14 cellular contexts compared by ENCODE assay signal in genomic region chr17:40526668-40527067, GRCh38. TPM values are rescaled to one million over a fixed set of nuclear protein-coding genes. Genes with fewer than 3 reads are reported as not detected.
DNase-seq lines count a peak whose midpoint lies in the region; ATAC-seq and TF ChIP-seq lines count a peak whose summit lies in the region.
"Had no signal": no experiment of that assay in that cellular context is flagged by ENCODE, and none has a peak within 500 bp of the region (broad histone marks: within the 10 kb centered on the region; RNA-seq: fewer than 3 reads in every experiment).

No MANE protein-coding gene starts in this region.

- H3K4me1 ChIP-seq in trophoblast cell (ENCODE audit: control insufficient read depth in 1 of 2, insufficient read depth in 2 of 2, low read length in 2 of 2) = peaks cover 7 to 8% of the 10 kb centered on the region in 2 experiments

- peaks cover 5% of the 10 kb centered on the region for H3K79me1 ChIP-seq in trophoblast cell (ENCODE audit: low read length)

- H3K27ac ChIP-seq in trophoblast cell (ENCODE audit: low read depth, low read length) = no peak overlapping the region

- no peak overlapping the region for H4K12ac ChIP-seq in trophoblast cell (ENCODE audit: low read depth, low read length)

- ATAC-seq in omental fat pad (ENCODE audit: low FRiP score) (no peak), GM21786 (IDR thresholded peaks at IDR 0.05; ENCODE audit: unreplicated experiment) (no peak)

- H3K4me3 ChIP-seq in AG10803 (ENCODE audit: low read length) (no peak overlapping the region), fibroblast of mammary gland (ENCODE audit: control insufficient read depth, low read depth, low read length) (no peak overlapping the region), trophoblast cell (ENCODE audit: low read depth, low read length) (no peak overlapping the region)

- H3K27me3 ChIP-seq in trophoblast cell (ENCODE audit: insufficient read depth, low read length) = no peaks in the 10 kb centered on the region

- H3K4ac ChIP-seq in trophoblast cell (ENCODE audit: low read depth, low read length) = no peak overlapping the region

- H2BK120ac ChIP-seq in trophoblast cell (ENCODE audit: insufficient read depth, low read length, poor library complexity) = no peak overlapping the region

- TF ChIP-seq CTCF in AG10803 (conservative IDR thresholded peaks at IDR 0.05; ENCODE audit: low read length) (peak; percentile 35), fibroblast of mammary gland (conservative IDR thresholded peaks at IDR 0.05; ENCODE audit: control insufficient read depth, insufficient read depth, low read depth, low read length) (no peak), omental fat pad (IDR thresholded peaks at IDR 0.05) (no peak)

- no peak overlapping the region for H2BK5ac ChIP-seq in trophoblast cell (ENCODE audit: low read depth, low read length, poor library complexity)

- no peak overlapping the region for H3K9ac ChIP-seq in trophoblast cell (ENCODE audit: low read length)

- H4K8ac ChIP-seq in trophoblast cell (ENCODE audit: low read depth, low read length) = no peak overlapping the region

- H2AK5ac ChIP-seq in trophoblast cell (ENCODE audit: low read length) = peak overlapping the region; percentile 47

- H3K18ac ChIP-seq in trophoblast cell (ENCODE audit: low read length) = no peak overlapping the region

- H3K4me2 ChIP-seq in trophoblast cell (ENCODE audit: low read length) = no peak overlapping the region

- no peak overlapping the region for H2AFZ ChIP-seq in trophoblast cell (ENCODE audit: insufficient read depth, low read length, poor library complexity)

- no peaks in the 10 kb centered on the region for H3K36me3 ChIP-seq in trophoblast cell (ENCODE audit: control insufficient read depth in 1 of 2, insufficient read depth in 2 of 2, low read length in 2 of 2)

- no peaks in the 10 kb centered on the region for H3K79me2 ChIP-seq in trophoblast cell (ENCODE audit: control insufficient read depth, insufficient read depth, low read length, poor library complexity)

- H3K9me3 ChIP-seq in trophoblast cell (ENCODE audit: insufficient read depth, low read depth, low read length) = peaks cover 2% of the 10 kb centered on the region

- no peak overlapping the region for H4K91ac ChIP-seq in trophoblast cell (ENCODE audit: low read depth, low read length)

- WGBS in trophoblast cell (ENCODE audit: extremely low coverage, insufficient coverage, insufficient read length) = no CpG with 5 or more reads among the region's 5 CpGs

- H3K14ac ChIP-seq in trophoblast cell (ENCODE audit: low read length) = no peak overlapping the region

- no peak overlapping the region for H3K23ac ChIP-seq in trophoblast cell (ENCODE audit: low read length)

- H2BK12ac ChIP-seq in trophoblast cell (ENCODE audit: low read length) = no peak overlapping the region

- DNase-seq in AG10803 (ENCODE audit: low read depth) (peak; percentile 87), NCI-H524 (lab: John Stamatoyannopoulos, UW) (peak; percentile 71 to 87), fibroblast of mammary gland (ENCODE audit: low read depth) (peak; percentile 77), trophoblast cell (no peak), omental fat pad (ENCODE audit: low spot score) (no peak), SHP77 (lab: John Stamatoyannopoulos, UW) (no peak)
- DNase-seq: CD4-positive, alpha-beta memory T cell; NCI-H2029 treated with DMSO at 0.1 percent for 48 hours; NCI-H69 had no signal

RNA-seq across cellular contexts. Expression of gene TNS4, which starts 25.2 kb away (rescaled TPM):
- 0.79 and 1.1 TPM in 2 replicates for polyA plus RNA-seq in trophoblast cell (2013)
- 1 to 10 TPM in 2 of 4 donors, not detected in 2; 1.8 to 2.1 TPM for total RNA-seq in omental fat pad
- total RNA-seq: M059J, RPMI7951, temporal lobe had no signal

RNA-seq across cellular contexts. Expression of gene CCR7, which starts 38.6 kb away (rescaled TPM):
- polyA plus RNA-seq in trophoblast cell (2013) = 217 and 236 TPM in 2 replicates
- 1 to 10 TPM in 1 of 4 donors, under 1 TPM in 1, not detected in 2; 0.37 to 1.9 TPM for total RNA-seq in omental fat pad
- total RNA-seq: M059J, osteocyte, RPMI7951 had no signal

Comparison
In these comparisons a context has a peak if more than half of its experiments do, and no peak if none do; other contexts are left out.
1. DNase-seq: peak in AG10803 (single experiment), NCI-H524 (2 of 2) and fibroblast of mammary gland (single experiment); none in trophoblast cell (0 of 2), omental fat pad (single experiment) and SHP77 (0 of 2).